Comparison of ENCODE assay signal across 1 cellular context in genomic region chr3:150410311-150411105, GRCh38.
TF ChIP-seq lines count a peak whose summit lies in the region.

No MANE protein-coding gene starts in this region.

TF ChIP-seq in WTC11, 78 proteins besides CTCF, POLR2A, EP300 and RAD21 (continued from another document):
- TF ChIP-seq FOXP4 (CRISPR knock-in tag; IDR thresholded peaks at IDR 0.05) (no peak), ARID4B (CRISPR knock-in tag; IDR thresholded peaks at IDR 0.05; ENCODE audit: borderline replicate concordance) (peak; percentile 62; the same call in 1 of the 2 replicates), PREB (CRISPR knock-in tag; IDR thresholded peaks at IDR 0.05; ENCODE audit: borderline replicate concordance) (no peak), HMGXB4 (CRISPR knock-in tag; IDR thresholded peaks at IDR 0.05) (no peak; the same call in 1 of the 2 replicates), ATF3 (CRISPR knock-in tag; conservative IDR thresholded peaks at IDR 0.05) (no peak), TP53 (CRISPR knock-in tag; IDR thresholded peaks at IDR 0.05) (peak; percentile 24; the same call in 1 of the 2 replicates), ZNF317 (CRISPR knock-in tag; IDR thresholded peaks at IDR 0.05; ENCODE audit: borderline replicate concordance, low read depth) (no peak), IRF1 (CRISPR knock-in tag; IDR thresholded peaks at IDR 0.05) (no peak)
